ENCODE assay signal across 8 cellular contexts in genomic region chr16:71289732-71290062, GRCh38. TPM values are rescaled to one million over a fixed set of nuclear protein-coding genes. Genes with fewer than 3 reads are reported as not detected.
DNase-seq lines count a peak whose midpoint lies in the region; ATAC-seq, FAIRE-seq and TF ChIP-seq lines count a peak whose summit lies in the region.

No MANE protein-coding gene starts in this region.

- peaks cover 3 to 17% of the 10 kb centered on the region in 2 experiments; a peak in 4 of 5 replicates for H3K36me3 ChIP-seq in HepG2 (replicated peaks in 1 of 2; ENCODE audit: control insufficient read depth in 1 of 2, insufficient read depth in 2 of 2, low read length in 2 of 2)
- H3K36me3 ChIP-seq in tibial artery, result peaks cover 13 to 22% (median 21%) of the 10 kb centered on the region in 3 donors

- 39% methylated on average over 2 of the region's 2 CpGs for WGBS in HepG2 (ENCODE audit: low lambda C conversion rate)

- no peak for TF ChIP-seq CTCF in HepG2 (CRISPR knock-in tag; IDR thresholded peaks at IDR 0.05)
- TF ChIP-seq CTCF in tibial artery (IDR thresholded peaks at IDR 0.05), result no peak

- no peak for TF ChIP-seq RAD21 in HepG2 (CRISPR knock-in tag; IDR thresholded peaks at IDR 0.05)

- peak overlapping the region in 2 of 3 experiments; percentile 73 to 77 for H3K4me3 ChIP-seq in HepG2 (replicated peaks in 1 of 3; ENCODE audit: insufficient read depth in 1 of 3, low read depth in 2 of 3, low read length in 3 of 3)
- H3K4me3 ChIP-seq in tibial artery, result peak overlapping the region; percentile 79 to 81

- peak overlapping the region; percentile 75 for H3K27ac ChIP-seq in HepG2 (ENCODE audit: extremely low read length, insufficient read depth, low read length)
- H3K27ac ChIP-seq in tibial artery, result peak overlapping the region; percentile 84 to 89

- no peak for FAIRE-seq in HepG2 (lab: Jason Lieb, UNC)

- H3K27ac Mint-ChIP-seq in activated CD8-positive, alpha-beta memory T cell treated with anti-CD3 and anti-CD28 coated beads, Interleukin-2, amount 10 ng/mL, durations not matched to agents 7 days and 5 days, result peak overlapping the region; percentile 82
- peak overlapping the region; percentile 73 for H3K27ac Mint-ChIP-seq in activated naive CD8-positive, alpha-beta T cell treated with anti-CD3 and anti-CD28 coated beads, Interleukin-2, amount 50 U/mL, for 24 hours

- H3K79me2 ChIP-seq in HepG2 (ENCODE audit: insufficient read depth, low read length), result peaks cover 7% of the 10 kb centered on the region

- BruUV-seq in HepG2 (replicated peaks; lab: Mats Ljungman, UMichigan), result TSS peak; percentile 80

- no peak for TF ChIP-seq POLR2A in HepG2 (IDR thresholded peaks at IDR 0.05; ENCODE audit: insufficient read depth in 1 of 2, low read depth in 2 of 2, low read length in 2 of 2)

- H3K9me3 ChIP-seq in HepG2 (ENCODE audit: low read length), result no peaks in the 10 kb centered on the region; the same call in 1 of the 2 replicates
- no peaks in the 10 kb centered on the region for H3K9me3 ChIP-seq in tibial artery

- no peaks in the 10 kb centered on the region for H4K20me1 ChIP-seq in HepG2 (ENCODE audit: insufficient read depth, low read length)

- CTCF ChIA-PET in activated CD8-positive, alpha-beta memory T cell treated with anti-CD3 and anti-CD28 coated beads, Interleukin-2, amount 10 ng/mL, durations not matched to agents 7 days and 5 days (lab: Charles Lee), result interaction anchor here (1.3 kb wide), 1 partner anchor 22 kb away, joined by 3 read pairs; no protein-coding TSS in a partner anchor
- CTCF ChIA-PET in HepG2 (lab: Yijun Ruan, JAX; ENCODE audit: low intra/inter-chr PET ratio, low total read pairs), result no interaction called here

- no peak for DNase-seq in activated CD8-positive, alpha-beta memory T cell treated with anti-CD3 and anti-CD28 coated beads, Interleukin-2, amount 10 ng/mL, durations not matched to agents 7 days and 5 days
- DNase-seq in activated CD8-positive, alpha-beta memory T cell treated with anti-CD3 and anti-CD28 coated beads for 24 hours, result no peak
- DNase-seq in activated naive CD8-positive, alpha-beta T cell treated with anti-CD3 and anti-CD28 coated beads, Interleukin-2, amount 50 U/mL, for 24 hours, result no peak
- no peak for DNase-seq in HepG2 (ENCODE audit: low spot score)
- no peak for DNase-seq in tibial artery
- DNase-seq in DMS53 (lab: John Stamatoyannopoulos, UW), result no peak
- DNase-seq in activated effector memory CD4-positive, alpha-beta T cell treated with anti-CD3 and anti-CD28 coated beads, Interleukin-2, amount 50 U/mL, for 16 hours, result no peak
- DNase-seq in CD1c-positive myeloid dendritic cell (ENCODE audit: extremely low spot score), result no peak

- no peak for ATAC-seq in activated CD8-positive, alpha-beta memory T cell treated with anti-CD3 and anti-CD28 coated beads, Interleukin-2, amount 10 ng/mL, durations not matched to agents 7 days and 5 days
- no peak for ATAC-seq in activated naive CD8-positive, alpha-beta T cell treated with anti-CD3 and anti-CD28 coated beads, Interleukin-2, amount 50 U/mL, for 24 hours
- no peak for ATAC-seq in HepG2

- H3K36me3 Mint-ChIP-seq in activated CD8-positive, alpha-beta memory T cell treated with anti-CD3 and anti-CD28 coated beads, Interleukin-2, amount 10 ng/mL, durations not matched to agents 7 days and 5 days, result peaks cover 30% of the 10 kb centered on the region
- H3K36me3 Mint-ChIP-seq in activated naive CD8-positive, alpha-beta T cell treated with anti-CD3 and anti-CD28 coated beads, Interleukin-2, amount 50 U/mL, for 24 hours (ENCODE audit: low read depth), result peaks cover 39% of the 10 kb centered on the region

- H3K4me2 ChIP-seq in HepG2 (ENCODE audit: low read depth, low read length), result peak overlapping the region; percentile 80

- no peaks in the 10 kb centered on the region; a peak in 1 of 5 replicates for H3K27me3 ChIP-seq in HepG2 (ENCODE audit: control insufficient read depth in 1 of 2, insufficient read depth in 2 of 2, low read length in 2 of 2)
- peaks cover 0 to 13% of the 10 kb centered on the region in 2 donors for H3K27me3 ChIP-seq in tibial artery

- peaks cover 9% of the 10 kb centered on the region for H3K27me3 Mint-ChIP-seq in activated CD8-positive, alpha-beta memory T cell treated with anti-CD3 and anti-CD28 coated beads, Interleukin-2, amount 10 ng/mL, durations not matched to agents 7 days and 5 days
- peaks cover 17% of the 10 kb centered on the region for H3K27me3 Mint-ChIP-seq in activated naive CD8-positive, alpha-beta T cell treated with anti-CD3 and anti-CD28 coated beads, Interleukin-2, amount 50 U/mL, for 24 hours

- POLR2A ChIA-PET in HepG2 (lab: Yijun Ruan, JAX), result interaction anchor here (0.6 to 1.1 kb wide), 4 partner anchors 9 to 519 kb away, joined by 3 to 6 read pairs (median 4); partner anchors contain the start of gene ZNF23

- no peak overlapping the region for H3K9ac ChIP-seq in HepG2 (ENCODE audit: insufficient read depth, low read depth, low read length)

- intact Hi-C loops in HepG2 (cut with micrococcal nuclease; ENCODE audit: unreplicated experiment), result no loop called here
- intact Hi-C loops in tibial artery (cut with DNase I; ENCODE audit: low total_unique reads), result no loop called here

- H3K4me1 ChIP-seq in HepG2 (ENCODE audit: insufficient read depth, low read length), result peaks cover 21% of the 10 kb centered on the region
- H3K4me1 ChIP-seq in tibial artery, result peaks cover 0 to 11% (median 10%) of the 10 kb centered on the region in 4 donors

- H3K4me1 Mint-ChIP-seq in activated CD8-positive, alpha-beta memory T cell treated with anti-CD3 and anti-CD28 coated beads, Interleukin-2, amount 10 ng/mL, durations not matched to agents 7 days and 5 days, result peaks cover 21% of the 10 kb centered on the region
- H3K4me1 Mint-ChIP-seq in activated naive CD8-positive, alpha-beta T cell treated with anti-CD3 and anti-CD28 coated beads, Interleukin-2, amount 50 U/mL, for 24 hours, result peaks cover 16% of the 10 kb centered on the region

- H2AFZ ChIP-seq in HepG2 (ENCODE audit: low read length), result no peak overlapping the region

- TF ChIP-seq EP300 in HepG2 (IDR thresholded peaks at IDR 0.05; ENCODE audit: low read depth in 2 of 2, low read length in 2 of 2) (no peak), HepG2 (CRISPR knock-in tag; IDR thresholded peaks at IDR 0.05; ENCODE audit: borderline replicate concordance) (no peak)

- peak overlapping the region; percentile 81 for H3K4me3 Mint-ChIP-seq in activated CD8-positive, alpha-beta memory T cell treated with anti-CD3 and anti-CD28 coated beads, Interleukin-2, amount 10 ng/mL, durations not matched to agents 7 days and 5 days
- H3K4me3 Mint-ChIP-seq in activated naive CD8-positive, alpha-beta T cell treated with anti-CD3 and anti-CD28 coated beads, Interleukin-2, amount 50 U/mL, for 24 hours, result peak overlapping the region; percentile 85

- in situ Hi-C loops in HepG2 (cut with HindIII; ENCODE audit: extremely low pct_ligation_motif_present, low pct_unique_long_range_greater_than_20kb), result no loop called here

- no peaks in the 10 kb centered on the region for H3K9me3 Mint-ChIP-seq in activated CD8-positive, alpha-beta memory T cell treated with anti-CD3 and anti-CD28 coated beads, Interleukin-2, amount 10 ng/mL, durations not matched to agents 7 days and 5 days (ENCODE audit: low read depth)
- peaks cover 13% of the 10 kb centered on the region for H3K9me3 Mint-ChIP-seq in activated naive CD8-positive, alpha-beta T cell treated with anti-CD3 and anti-CD28 coated beads, Interleukin-2, amount 50 U/mL, for 24 hours

RNA-seq across cellular contexts. Expression of gene CMTR2, which starts 0.5 kb away (rescaled TPM):
- total RNA-seq in activated CD8-positive, alpha-beta memory T cell treated with anti-CD3 and anti-CD28 coated beads, Interleukin-2, amount 10 ng/mL, durations not matched to agents 7 days and 5 days, result 10 to 100 TPM; 16.1 to 20.8 TPM
- 19.9 and 25.1 TPM in 2 replicates for total RNA-seq in HepG2 (2016; rRNA removed; fragmentation: Illumina TruSeq; extraction: Trizol)
- 2.6 TPM in 2 replicates for total RNA-seq in HepG2 (2016; cell fraction: cytosol; rRNA removed; fragmentation: Illumina TruSeq; extraction: Trizol; ENCODE audit: low read depth)
- total RNA-seq in HepG2 (2016; cell fraction: insoluble cytoplasmic fraction; rRNA removed; fragmentation: Illumina TruSeq; extraction: Trizol), result 16.1 and 24.0 TPM in 2 replicates
- 7.2 and 8.3 TPM in 2 replicates for total RNA-seq in HepG2 (2016; cell fraction: membrane; rRNA removed; fragmentation: Illumina TruSeq; extraction: Trizol)
- total RNA-seq in HepG2 (2016; cell fraction: nucleus; rRNA removed; fragmentation: Illumina TruSeq; extraction: Trizol), result 15.5 and 15.6 TPM in 2 replicates
- polyA plus RNA-seq in HepG2 (2011; rRNA removed), result 12.4 and 15.0 TPM in 2 replicates
- 4.9 and 7.1 TPM in 2 replicates for polyA plus RNA-seq in HepG2 (2011; cell fraction: cytosol; rRNA removed)
- polyA plus RNA-seq in HepG2 (2011; cell fraction: nucleus; rRNA removed), result 9.8 and 15.1 TPM in 2 replicates
- polyA plus RNA-seq in HepG2 (2012), result 7.0 and 7.3 TPM in 2 replicates
- 0.35 and 0.45 TPM in 2 replicates for polyA plus RNA-seq in HepG2 (2016; cell fraction: cytosol; fragmentation: Illumina TruSeq; extraction: Trizol; ENCODE audit: low read depth)
- 12.2 and 13.1 TPM in 2 replicates for polyA plus RNA-seq in HepG2 (2016; cell fraction: insoluble cytoplasmic fraction; fragmentation: Illumina TruSeq; extraction: Trizol; ENCODE audit: low read depth)
- polyA plus RNA-seq in HepG2 (2016; cell fraction: membrane; fragmentation: Illumina TruSeq; extraction: Trizol; ENCODE audit: low read depth), result 1.3 and 1.7 TPM in 2 replicates
- polyA plus RNA-seq in HepG2 (2016; cell fraction: nucleus; fragmentation: Illumina TruSeq; extraction: Trizol; ENCODE audit: insufficient read depth, low read depth), result 21.4 and 23.0 TPM in 2 replicates
- 8.1 and 10.7 TPM in 2 replicates for polyA minus RNA-seq in HepG2 (2011; rRNA and poly(A)+ RNA removed; ENCODE audit: low replicate concordance)
- polyA minus RNA-seq in HepG2 (2011; cell fraction: cytosol; rRNA and poly(A)+ RNA removed), result 7.8 and 8.5 TPM in 2 replicates
- polyA minus RNA-seq in HepG2 (2011; cell fraction: nucleus; rRNA and poly(A)+ RNA removed), result 25.1 and 34.1 TPM in 2 replicates

RNA-seq across cellular contexts. Expression of gene HYDIN, which starts 59.2 kb away (rescaled TPM):
- total RNA-seq in activated CD8-positive, alpha-beta memory T cell treated with anti-CD3 and anti-CD28 coated beads, Interleukin-2, amount 10 ng/mL, durations not matched to agents 7 days and 5 days, result not detected
- 0.21 TPM in 1 of 2 replicates, not detected in the other for total RNA-seq in HepG2 (2016; rRNA removed; fragmentation: Illumina TruSeq; extraction: Trizol)
- total RNA-seq in HepG2 (2016; cell fraction: cytosol; rRNA removed; fragmentation: Illumina TruSeq; extraction: Trizol; ENCODE audit: low read depth), result not detected in 2 replicates
- 0.19 TPM in 1 of 2 replicates, not detected in the other for total RNA-seq in HepG2 (2016; cell fraction: insoluble cytoplasmic fraction; rRNA removed; fragmentation: Illumina TruSeq; extraction: Trizol)
- total RNA-seq in HepG2 (2016; cell fraction: membrane; rRNA removed; fragmentation: Illumina TruSeq; extraction: Trizol), result not detected in 2 replicates
- total RNA-seq in HepG2 (2016; cell fraction: nucleus; rRNA removed; fragmentation: Illumina TruSeq; extraction: Trizol), result not detected in 2 replicates
- not detected in 2 replicates for polyA plus RNA-seq in HepG2 (2011; rRNA removed)
- polyA plus RNA-seq in HepG2 (2011; cell fraction: cytosol; rRNA removed), result 0.03 TPM in 1 of 2 replicates, not detected in the other
- 0.08 TPM in 1 of 2 replicates, not detected in the other for polyA plus RNA-seq in HepG2 (2011; cell fraction: nucleus; rRNA removed)
- not detected in 2 replicates for polyA plus RNA-seq in HepG2 (2012)
- polyA plus RNA-seq in HepG2 (2016; cell fraction: cytosol; fragmentation: Illumina TruSeq; extraction: Trizol; ENCODE audit: low read depth), result not detected in 2 replicates
- not detected in 2 replicates for polyA plus RNA-seq in HepG2 (2016; cell fraction: insoluble cytoplasmic fraction; fragmentation: Illumina TruSeq; extraction: Trizol; ENCODE audit: low read depth)
- polyA plus RNA-seq in HepG2 (2016; cell fraction: membrane; fragmentation: Illumina TruSeq; extraction: Trizol; ENCODE audit: low read depth), result not detected in 2 replicates
- not detected in 2 replicates for polyA plus RNA-seq in HepG2 (2016; cell fraction: nucleus; fragmentation: Illumina TruSeq; extraction: Trizol; ENCODE audit: insufficient read depth, low read depth)
- 0.06 TPM in 1 of 2 replicates, not detected in the other for polyA minus RNA-seq in HepG2 (2011; rRNA and poly(A)+ RNA removed; ENCODE audit: low replicate concordance)
- polyA minus RNA-seq in HepG2 (2011; cell fraction: cytosol; rRNA and poly(A)+ RNA removed), result not detected in 2 replicates
- not detected in 2 replicates for polyA minus RNA-seq in HepG2 (2011; cell fraction: nucleus; rRNA and poly(A)+ RNA removed)
